13 cellular contexts compared by ENCODE assay signal in the genomic region with DNA sequence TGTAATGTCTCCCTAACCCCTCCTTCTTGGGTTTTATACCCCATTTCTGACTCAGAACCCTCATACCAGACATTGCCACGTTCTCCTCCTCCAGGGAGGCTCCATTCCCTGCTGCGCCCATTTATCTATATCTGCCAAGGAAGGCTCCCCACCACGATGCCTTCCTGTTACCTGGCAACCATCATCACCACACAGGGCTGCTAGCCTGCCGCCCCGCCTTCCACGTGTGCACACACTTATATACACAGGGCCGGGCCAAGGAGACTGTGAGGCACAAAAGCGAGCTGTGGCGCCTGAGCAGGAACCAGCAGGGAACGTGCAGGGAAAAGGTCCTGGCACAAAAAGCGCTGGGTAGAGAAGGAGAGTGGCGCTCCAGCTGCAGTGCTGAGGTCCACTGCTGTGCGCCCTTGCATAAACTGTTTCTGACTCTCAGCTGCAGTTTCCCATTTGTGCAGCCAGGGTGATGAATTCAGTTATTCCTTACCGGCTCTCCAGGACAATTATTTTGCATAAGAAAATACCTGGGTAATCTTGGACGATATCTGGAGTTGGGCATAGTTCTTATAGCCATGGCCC.
DNase-seq lines count a peak whose midpoint lies in the region; ATAC-seq and TF ChIP-seq lines count a peak whose summit lies in the region.
"Had no signal": no experiment of that assay in that cellular context is flagged by ENCODE, and none has a peak within 500 bp of the region (broad histone marks: within the 10 kb centered on the region; RNA-seq: fewer than 3 reads in every experiment).

No MANE protein-coding gene starts in this region.

- intact Hi-C loops in posterior cingulate gyrus (cut with DNase I) = no loop called here

- no peak for TF ChIP-seq CTCF in brain (conservative IDR thresholded peaks at IDR 0.05)

- H3K27me3 Mint-ChIP-seq in brain = peaks cover 10% of the 10 kb centered on the region

- DNase-seq in Daoy (ENCODE audit: low read depth) (peak; percentile 67), NCI-H446 treated with DMSO at 0.1 percent for 48 hours (lab: John Stamatoyannopoulos, UW) (peak; percentile 60), posterior cingulate gyrus (peak in 6 of 10 donors; percentile 10 to 89 (median 62)), activated T-cell treated with anti-CD3 and anti-CD28 coated beads for 4 hours (no peak)
- no peak for DNase-seq in effector CD4-positive, alpha-beta T cell
- DNase-seq: activated T-cell treated with anti-CD3 and anti-CD28 coated beads, Interleukin-2, amount 50 U/mL, for 72 hours; effector memory CD8-positive, alpha-beta T cell; gastrocnemius medialis; right lobe of liver; stomach had no signal

- no peak for ATAC-seq in GM18511 (IDR thresholded peaks at IDR 0.05; ENCODE audit: unreplicated experiment)
- ATAC-seq: activated T-cell treated with anti-CD3 and anti-CD28 coated beads, Interleukin-2, amount 50 U/mL, for 72 hours; effector memory CD8-positive, alpha-beta T cell; gastrocnemius medialis; right lobe of liver had no signal

- peaks cover 57% of the 10 kb centered on the region for H3K4me1 Mint-ChIP-seq in brain

- H3K36me3 Mint-ChIP-seq in brain = no peaks in the 10 kb centered on the region

- peak overlapping the region in 1 of 5 experiments; percentile 15 for H3K4me3 Mint-ChIP-seq in brain
- H3K4me3 Mint-ChIP-seq: activated T-cell treated with anti-CD3 and anti-CD28 coated beads, Interleukin-2, amount 50 U/mL, for 72 hours; effector memory CD8-positive, alpha-beta T cell; T-helper 1 cell treated with Interleukin-12 subunit alpha and Interleukin-12 subunit beta and Interleukin-4 antibody, amounts not matched to agents 30 μg/mL and 1 μg/mL, for 36 hours had no signal

- no peaks in the 10 kb centered on the region for H3K9me3 Mint-ChIP-seq in brain
- H3K9me3 Mint-ChIP-seq: activated T-cell treated with anti-CD3 and anti-CD28 coated beads, Interleukin-2, amount 50 U/mL, for 72 hours; T-helper 1 cell treated with Interleukin-12 subunit alpha and Interleukin-12 subunit beta and Interleukin-4 antibody, amounts not matched to agents 30 μg/mL and 1 μg/mL, for 36 hours had no signal

- peak overlapping the region in 4 of 5 experiments; percentile 65 to 85 (median 73) for H3K27ac Mint-ChIP-seq in brain
- H3K27ac Mint-ChIP-seq: activated T-cell treated with anti-CD3 and anti-CD28 coated beads, Interleukin-2, amount 50 U/mL, for 72 hours; effector memory CD8-positive, alpha-beta T cell; T-helper 1 cell treated with Interleukin-12 subunit alpha and Interleukin-12 subunit beta and Interleukin-4 antibody, amounts not matched to agents 30 μg/mL and 1 μg/mL, for 36 hours had no signal

Comparison
In these comparisons a context has a peak if more than half of its experiments do, and no peak if none do; other contexts are left out.
1. DNase-seq: peak in Daoy (single experiment), NCI-H446 treated with DMSO at 0.1 percent for 48 hours (single experiment) and posterior cingulate gyrus (6 of 10); none in activated T-cell treated with anti-CD3 and anti-CD28 coated beads for 4 hours (single experiment) and effector CD4-positive, alpha-beta T cell (single experiment).